ENCODE assay signal across 13 cellular contexts in genomic region chr16:51149251-51149661, GRCh38. TPM values are rescaled to one million over a fixed set of nuclear protein-coding genes. Genes with fewer than 3 reads are reported as not detected.
DNase-seq lines count a peak whose midpoint lies in the region; ATAC-seq, FAIRE-seq and TF ChIP-seq lines count a peak whose summit lies in the region.
"Had no signal": no experiment of that assay in that cellular context is flagged by ENCODE, and none has a peak within 500 bp of the region (broad histone marks: within the 10 kb centered on the region; RNA-seq: fewer than 3 reads in every experiment).

No MANE protein-coding gene starts in this region.

- peak overlapping the region; percentile 22 for H2AFZ ChIP-seq in hepatocyte

- H3K27ac ChIP-seq in WERI-Rb-1 (peak overlapping the region; percentile 98), hepatocyte (peak overlapping the region; percentile 97), esophagus squamous epithelium (no peak overlapping the region)
- H3K27ac ChIP-seq: tibial nerve had no signal

- H3K27me3 ChIP-seq in WERI-Rb-1 (ENCODE audit: insufficient read depth, low read depth, severe bottlenecking) (no peaks in the 10 kb centered on the region), hepatocyte (peaks cover 71% of the 10 kb centered on the region), esophagus squamous epithelium (peaks cover 22 to 100% (median 30%) of the 10 kb centered on the region in 4 donors)

- H4K20me1 ChIP-seq in hepatocyte (ENCODE audit: insufficient read depth, poor library complexity, severe bottlenecking), result no peaks in the 10 kb centered on the region

- peak overlapping the region; percentile 10 for H3K4me3 Mint-ChIP-seq in osteocyte (ENCODE audit: unreplicated experiment)

- H3K9me3 ChIP-seq in WERI-Rb-1 (ENCODE audit: severe bottlenecking), result no peaks in the 10 kb centered on the region
- no peaks in the 10 kb centered on the region for H3K9me3 ChIP-seq in hepatocyte (ENCODE audit: low read depth)
- H3K9me3 ChIP-seq in esophagus squamous epithelium, result no peaks in the 10 kb centered on the region
- H3K9me3 ChIP-seq: tibial nerve had no signal

- H3K79me2 ChIP-seq in hepatocyte, result peaks cover 63% of the 10 kb centered on the region

- peaks cover 38% of the 10 kb centered on the region for H3K4me1 Mint-ChIP-seq in osteocyte (ENCODE audit: unreplicated experiment)

- no peaks in the 10 kb centered on the region for H3K36me3 Mint-ChIP-seq in osteocyte (ENCODE audit: unreplicated experiment)

- DNase-seq in EL (peak; percentile 30), WERI-Rb-1 (no peak), hepatocyte (ENCODE audit: low spot score) (no peak), osteocyte (ENCODE audit: extremely low spot score, unreplicated experiment) (no peak), D721Med (ENCODE audit: insufficient read length, low spot score) (no peak), esophagus squamous epithelium (lab: John Stamatoyannopoulos, UW) (no peak), NCI-H2196 treated with DMSO at 0.1 percent for 48 hours (lab: John Stamatoyannopoulos, UW; ENCODE audit: unreplicated experiment) (no peak)
- DNase-seq: Calu3 had no signal

- H3K27ac Mint-ChIP-seq in osteocyte (ENCODE audit: unreplicated experiment), result no peak overlapping the region

- peak overlapping the region; percentile 86 for H3K4me3 ChIP-seq in WERI-Rb-1 (ENCODE audit: low read depth, low read length)
- peak overlapping the region; percentile 68 for H3K4me3 ChIP-seq in hepatocyte
- peak overlapping the region in 2 of 4 donors; percentile 34 to 45 for H3K4me3 ChIP-seq in esophagus squamous epithelium

- ATAC-seq in GM18511 (IDR thresholded peaks at IDR 0.05; ENCODE audit: unreplicated experiment), result no peak

- intact Hi-C loops in esophagus squamous epithelium (cut with DNase I), result no loop called here

- H3K36me3 ChIP-seq in WERI-Rb-1 (peaks cover 61% of the 10 kb centered on the region), hepatocyte (replicated peaks; ENCODE audit: insufficient read depth, low read depth) (no peaks in the 10 kb centered on the region), esophagus squamous epithelium (no peaks in the 10 kb centered on the region)
- H3K36me3 ChIP-seq: tibial nerve had no signal

- TF ChIP-seq CTCF in WERI-Rb-1 (IDR thresholded peaks at IDR 0.05; ENCODE audit: low read depth, low read length), result no peak
- no peak for TF ChIP-seq CTCF in hepatocyte (IDR thresholded peaks at IDR 0.05; ENCODE audit: poor library complexity)
- TF ChIP-seq CTCF in osteocyte (IDR thresholded peaks at IDR 0.05), result no peak
- no peak for TF ChIP-seq CTCF in D721Med (IDR thresholded peaks at IDR 0.05; ENCODE audit: insufficient read depth, missing control alignments)
- no peak for TF ChIP-seq CTCF in esophagus squamous epithelium (IDR thresholded peaks at IDR 0.05)

- H3K4me1 ChIP-seq in hepatocyte (ENCODE audit: insufficient read depth), result no peaks in the 10 kb centered on the region
- peaks cover 12 to 44% (median 12%) of the 10 kb centered on the region in 3 donors for H3K4me1 ChIP-seq in esophagus squamous epithelium

- TF ChIP-seq POLR2A in esophagus squamous epithelium (IDR thresholded peaks at IDR 0.05), result no peak

- H3K4me2 ChIP-seq in hepatocyte, result peak overlapping the region; percentile 82

- FAIRE-seq in D721Med (lab: Jason Lieb, UNC), result no peak
- FAIRE-seq: GM12892 had no signal

- WGBS in hepatocyte (ENCODE audit: low lambda C conversion rate, missing lambda C conversion rate), result 16% methylated on average over 16 of the region's 16 CpGs
- WGBS in esophagus squamous epithelium, 2 donors, result 45 to 81% methylated on average over 7 to 16 of the region's 16 CpGs

- H3K9me3 Mint-ChIP-seq in osteocyte (ENCODE audit: unreplicated experiment), result no peaks in the 10 kb centered on the region

- H3K27me3 Mint-ChIP-seq in osteocyte (ENCODE audit: unreplicated experiment), result peaks cover 74% of the 10 kb centered on the region

- H3K9me2 ChIP-seq in hepatocyte (replicated peaks; ENCODE audit: insufficient read depth), result no peaks in the 10 kb centered on the region

RNA-seq across cellular contexts. Expression of gene SALL1, which starts 1.8 kb away (rescaled TPM):
- total RNA-seq in hepatocyte (4.7 and 5.4 TPM in 2 replicates), osteocyte (0.73 and 0.78 TPM in 2 replicates), esophagus squamous epithelium (under 1 TPM in 2 of 4 donors, not detected in 2; 0.04 to 0.95 TPM)
- 2.0 and 2.4 TPM in 2 replicates for polyA plus RNA-seq in hepatocyte
- total RNA-seq: Calu3; lung microvascular endothelial cell; T-helper 2 cell treated with Interferon-gamma antibody and Interleukin-4, amounts not matched to agents 100 ng/mL and 5 ng/mL, for 36 hours had no signal

Comparison
In these comparisons a context has a peak if more than half of its experiments do, and no peak if none do; other contexts are left out.
1. H3K27ac ChIP-seq: peak in WERI-Rb-1 (single experiment) and hepatocyte (single experiment); none in esophagus squamous epithelium (0 of 4).